ENCODE assay signal across 16 cellular contexts in genomic region chr3:104886220-104886995, GRCh38.
A peak's percentile ranks its signal among the peaks of the same experiment; 100 is the strongest.
DNase-seq lines count a peak whose midpoint lies in the region; ATAC-seq and TF ChIP-seq lines count a peak whose summit lies in the region.
"Had no signal": no experiment of that assay in that cellular context is flagged by ENCODE, and none has a peak within 500 bp of the region (broad histone marks: within the 10 kb centered on the region; RNA-seq: fewer than 3 reads in every experiment).

No MANE protein-coding gene starts in this region.

- H3K27me3 ChIP-seq in HL-60 (ENCODE audit: insufficient read depth, poor library complexity, severe bottlenecking) (no peaks in the 10 kb centered on the region), foreskin keratinocyte (no peaks in the 10 kb centered on the region)
- H3K27me3 ChIP-seq: gastrocnemius medialis, suprapubic skin had no signal

- no peaks in the 10 kb centered on the region for H3K36me3 Mint-ChIP-seq in progenitor cell of endocrine pancreas (ENCODE audit: insufficient read depth)

- no peak overlapping the region for H3K27ac Mint-ChIP-seq in progenitor cell of endocrine pancreas
- H3K27ac Mint-ChIP-seq: activated CD8-positive, alpha-beta T cell treated with anti-CD3 and anti-CD28 coated beads for 36 hours; activated T-helper 17 cell treated with anti-CD3 and anti-CD28 coated beads, Interleukin-2, amount 50 U/mL, for 72 hours had no signal

- peak overlapping the region; percentile 86 for H3K27ac ChIP-seq in HL-60 (replicated peaks)
- H3K27ac ChIP-seq in foreskin keratinocyte, result no peak overlapping the region
- H3K27ac ChIP-seq: gastrocnemius medialis, parathyroid adenoma, suprapubic skin had no signal

- H3K4me3 Mint-ChIP-seq in progenitor cell of endocrine pancreas (ENCODE audit: low read depth), result no peak overlapping the region
- H3K4me3 Mint-ChIP-seq: activated CD8-positive, alpha-beta T cell treated with anti-CD3 and anti-CD28 coated beads for 36 hours; activated T-helper 17 cell treated with anti-CD3 and anti-CD28 coated beads, Interleukin-2, amount 50 U/mL, for 72 hours had no signal

- H3K27me3 Mint-ChIP-seq in progenitor cell of endocrine pancreas, result no peaks in the 10 kb centered on the region
- H3K27me3 Mint-ChIP-seq: activated CD8-positive, alpha-beta T cell treated with anti-CD3 and anti-CD28 coated beads for 36 hours; activated T-helper 17 cell treated with anti-CD3 and anti-CD28 coated beads, Interleukin-2, amount 50 U/mL, for 72 hours had no signal

- peaks cover 1% of the 10 kb centered on the region for H3K4me1 Mint-ChIP-seq in progenitor cell of endocrine pancreas (ENCODE audit: low read depth)
- H3K4me1 Mint-ChIP-seq: activated T-helper 17 cell treated with anti-CD3 and anti-CD28 coated beads, Interleukin-2, amount 50 U/mL, for 72 hours had no signal

- DNase-seq in Ammon's horn (ENCODE audit: low spot score) (peak; percentile 13), HL-60 (ENCODE audit: low read depth in 1 of 2, low spot score in 1 of 2) (peak; percentile 85 to 86), SKM-1 (lab: John Stamatoyannopoulos, UW; ENCODE audit: unreplicated experiment) (peak; percentile 95), globus pallidus (ENCODE audit: low spot score) (peak; percentile 3), foreskin keratinocyte (no peak), progenitor cell of endocrine pancreas (ENCODE audit: low spot score, unreplicated experiment) (no peak), GM13976 (ENCODE audit: low spot score) (no peak), islet precursor cell (no peak)
- DNase-seq: activated CD8-positive, alpha-beta T cell treated with anti-CD3 and anti-CD28 coated beads for 36 hours; DMS 273 treated with DMSO at 0.1 percent for 48 hours; gastrocnemius medialis; NCI-H1436; NCI-H510A treated with DMSO at 0.1 percent for 48 hours had no signal

- no peaks in the 10 kb centered on the region for H3K4me1 ChIP-seq in foreskin keratinocyte
- H3K4me1 ChIP-seq: gastrocnemius medialis, parathyroid adenoma, suprapubic skin had no signal

- no peak for ATAC-seq in foreskin keratinocyte
- ATAC-seq: activated CD8-positive, alpha-beta T cell treated with anti-CD3 and anti-CD28 coated beads for 36 hours; activated T-helper 17 cell treated with anti-CD3 and anti-CD28 coated beads, Interleukin-2, amount 50 U/mL, for 72 hours; gastrocnemius medialis had no signal

- TF ChIP-seq CTCF in HL-60 (IDR thresholded peaks at IDR 0.05; ENCODE audit: insufficient read depth, low read length), result no peak
- TF ChIP-seq CTCF in foreskin keratinocyte (conservative IDR thresholded peaks at IDR 0.05), result no peak
- no peak for TF ChIP-seq CTCF in progenitor cell of endocrine pancreas (IDR thresholded peaks at IDR 0.05; ENCODE audit: unreplicated experiment)
- TF ChIP-seq CTCF in GM13976 (IDR thresholded peaks at IDR 0.05; ENCODE audit: borderline replicate concordance, control extremely low read depth, extremely low read depth, insufficient read depth, missing control alignments), result no peak

- in situ Hi-C loops in GM13976 (cut with MboI; ENCODE audit: low sequenced_read_pairs, unreplicated experiment), result no loop called here

- peaks cover 4% of the 10 kb centered on the region for H3K9me3 Mint-ChIP-seq in progenitor cell of endocrine pancreas (ENCODE audit: low read depth)
- H3K9me3 Mint-ChIP-seq: activated CD8-positive, alpha-beta T cell treated with anti-CD3 and anti-CD28 coated beads for 36 hours; activated T-helper 17 cell treated with anti-CD3 and anti-CD28 coated beads, Interleukin-2, amount 50 U/mL, for 72 hours had no signal

- H3K4me3 ChIP-seq in HL-60 (replicated peaks; ENCODE audit: insufficient read depth, low read length), result no peak overlapping the region
- H3K4me3 ChIP-seq: gastrocnemius medialis, suprapubic skin had no signal

Comparison
In these comparisons a context has a peak if more than half of its experiments do, and no peak if none do; other contexts are left out.
1. DNase-seq: peak in Ammon's horn (single experiment), HL-60 (2 of 2), SKM-1 (single experiment) and globus pallidus (single experiment); none in foreskin keratinocyte (0 of 2), progenitor cell of endocrine pancreas (single experiment), GM13976 (single experiment) and islet precursor cell (single experiment).